ENCODE assay signal across 22 cellular contexts in the genomic region with DNA sequence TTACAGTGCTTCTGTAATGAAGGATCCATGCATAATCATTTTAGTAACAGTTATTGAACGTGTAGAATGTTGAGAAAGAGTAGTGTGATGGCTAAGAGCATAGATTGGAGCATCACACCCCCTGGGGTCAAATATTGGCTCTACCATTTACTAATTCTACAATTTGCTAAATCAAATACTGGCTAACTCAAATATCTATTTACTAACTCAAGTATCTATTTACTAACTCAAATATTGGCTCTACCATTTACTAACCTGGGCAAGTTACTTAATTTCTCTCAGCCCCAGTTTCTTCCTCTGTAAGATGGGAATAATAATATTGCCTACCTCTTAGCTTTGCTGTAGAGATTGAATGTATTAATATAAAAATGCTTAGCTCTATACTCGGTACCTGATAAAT.
"Had no signal": no experiment of that assay in that cellular context is flagged by ENCODE, and none has a peak within 500 bp of the region (broad histone marks: within the 10 kb centered on the region; RNA-seq: fewer than 3 reads in every experiment).

No MANE protein-coding gene starts in this region.

- ATAC-seq: esophagus mucosa; stimulated activated naive CD8-positive, alpha-beta T cell treated with anti-CD3 and anti-CD28 coated beads, Interleukin-15, Interleukin-2, amounts not matched to agents 100 U/mL and 50 U/mL, for 24 hours; T-helper 17 cell had no signal

- H3K4me1 ChIP-seq: prostate gland, testis had no signal

- H3K36me3 ChIP-seq: neutrophil, ovary, prostate gland, spleen had no signal

- H3K27me3 ChIP-seq: neutrophil, ovary, spleen, testis had no signal

- H3K4me3 ChIP-seq: ovary, prostate gland, spleen, testis had no signal

- DNase-seq: activated CD4-positive, alpha-beta memory T cell treated with anti-CD3 and anti-CD28 coated beads for 36 hours; activated CD4-positive, alpha-beta T cell treated with anti-CD3 and anti-CD28 coated beads, Interleukin-2, amount 10 ng/mL, durations not matched to agents 24 days and 14 days; activated CD4-positive, CD25-positive, alpha-beta regulatory T cell treated with anti-CD3 and anti-CD28 coated beads, Interleukin-2, amount 50 U/mL, for 72 hours; activated CD8-positive, alpha-beta memory T cell treated with anti-CD3 and anti-CD28 coated beads, Interleukin-2, amount 50 U/mL, for 4 hours; activated gamma-delta T cell; activated naive CD4-positive, alpha-beta T cell treated with anti-CD3 and anti-CD28 coated beads, Interleukin-2, amount 10 ng/mL, durations not matched to agents 7 days and 5 days; activated T-cell treated with anti-CD3 and anti-CD28 coated beads, Interleukin-2, amount 50 U/mL, for 1 hour; amygdala; caudate nucleus; foreskin fibroblast; naive B cell; nephron progenitor cell; ovary; spleen; stimulated activated naive CD8-positive, alpha-beta T cell treated with anti-CD3 and anti-CD28 coated beads, Interleukin-15, Interleukin-2, amounts not matched to agents 100 U/mL and 50 U/mL, for 24 hours; T-helper 17 cell; T1000; testis; trophoblast cell had no signal

- H3K27ac ChIP-seq: neutrophil, ovary, prostate gland, spleen, testis had no signal

- H3K9me3 ChIP-seq: neutrophil, ovary, prostate gland, testis had no signal
